13 cellular contexts compared by ENCODE assay signal in the genomic region with DNA sequence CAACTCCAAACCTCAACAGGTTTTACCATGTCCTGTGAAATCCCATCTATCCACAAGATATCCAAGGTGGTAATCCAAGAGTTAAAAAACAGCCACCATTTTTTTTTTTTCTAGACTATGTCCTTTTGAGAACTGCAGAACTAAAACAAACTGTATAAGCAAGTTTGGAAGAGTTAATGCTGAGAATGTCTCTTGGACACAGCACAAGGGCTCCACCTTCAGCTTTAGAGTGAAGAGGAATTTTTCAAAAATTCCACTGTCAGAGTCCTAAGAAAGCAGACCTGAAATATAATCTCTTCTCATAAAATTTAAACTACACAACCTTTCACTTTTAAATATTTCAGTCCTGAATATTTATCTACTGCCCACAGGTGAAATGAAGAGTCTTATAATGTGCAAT.
DNase-seq lines count a peak whose midpoint lies in the region; ATAC-seq, FAIRE-seq and TF ChIP-seq lines count a peak whose summit lies in the region.
"Had no signal": no experiment of that assay in that cellular context is flagged by ENCODE, and none has a peak within 500 bp of the region (broad histone marks: within the 10 kb centered on the region; RNA-seq: fewer than 3 reads in every experiment).

No MANE protein-coding gene starts in this region.

- H3K27ac ChIP-seq in heart left ventricle (no peak overlapping the region), tibial nerve (no peak overlapping the region), SJCRH30 (no peak overlapping the region)
- H3K27ac ChIP-seq: epithelial cell of prostate, thyroid gland had no signal

- peaks cover 0 to 3% (median 0%) of the 10 kb centered on the region in 9 donors for H3K27me3 ChIP-seq in heart left ventricle
- no peaks in the 10 kb centered on the region for H3K27me3 ChIP-seq in tibial nerve
- H3K27me3 ChIP-seq in SJCRH30 = no peaks in the 10 kb centered on the region; the same call in 1 of the 2 replicates
- H3K27me3 ChIP-seq: thyroid gland had no signal

- no peaks in the 10 kb centered on the region for H3K27me3 Mint-ChIP-seq in T-helper 2 cell treated with Interferon-gamma antibody and Interleukin-4, amounts not matched to agents 5 μg/mL and 100 μg/mL, for 36 hours (ENCODE audit: low read depth)
- H3K27me3 Mint-ChIP-seq: activated CD8-positive, alpha-beta T cell treated with anti-CD3 and anti-CD28 coated beads for 36 hours had no signal

- H3K4me3 Mint-ChIP-seq in T-helper 2 cell treated with Interferon-gamma antibody and Interleukin-4, amounts not matched to agents 5 μg/mL and 100 μg/mL, for 36 hours = no peak overlapping the region
- H3K4me3 Mint-ChIP-seq: activated CD8-positive, alpha-beta T cell treated with anti-CD3 and anti-CD28 coated beads for 36 hours had no signal

- TF ChIP-seq EP300 in tibial nerve (IDR thresholded peaks at IDR 0.05) = no peak

- no peak for TF ChIP-seq POLR2A in heart left ventricle (IDR thresholded peaks at IDR 0.05)
- no peak for TF ChIP-seq POLR2A in tibial nerve (IDR thresholded peaks at IDR 0.05)

- peak; percentile 85 for FAIRE-seq in A204.1 (lab: Jason Lieb, UNC)

- no peak overlapping the region for H3K27ac Mint-ChIP-seq in T-helper 2 cell treated with Interferon-gamma antibody and Interleukin-4, amounts not matched to agents 5 μg/mL and 100 μg/mL, for 36 hours
- H3K27ac Mint-ChIP-seq: activated CD8-positive, alpha-beta T cell treated with anti-CD3 and anti-CD28 coated beads for 36 hours had no signal

- no peaks in the 10 kb centered on the region for H3K4me1 ChIP-seq in heart left ventricle
- no peaks in the 10 kb centered on the region for H3K4me1 ChIP-seq in tibial nerve
- no peaks in the 10 kb centered on the region for H3K4me1 ChIP-seq in SJCRH30
- H3K4me1 ChIP-seq: thyroid gland had no signal

- H3K36me3 Mint-ChIP-seq in T-helper 2 cell treated with Interferon-gamma antibody and Interleukin-4, amounts not matched to agents 5 μg/mL and 100 μg/mL, for 36 hours (ENCODE audit: low read depth) = no peaks in the 10 kb centered on the region

- H3K4me3 ChIP-seq in fibroblast of the aortic adventitia (ENCODE audit: low read depth, low read length) (no peak overlapping the region), heart left ventricle (no peak overlapping the region), tibial nerve (no peak overlapping the region), SJCRH30 (no peak overlapping the region)
- H3K4me3 ChIP-seq: thyroid gland had no signal

- H3K9me3 ChIP-seq in heart left ventricle (peaks cover 0 to 7% (median 0%) of the 10 kb centered on the region in 12 donors), tibial nerve (no peaks in the 10 kb centered on the region), SJCRH30 (replicated peaks) (no peaks in the 10 kb centered on the region)
- H3K9me3 ChIP-seq: thyroid gland had no signal

- no peaks in the 10 kb centered on the region for H3K36me3 ChIP-seq in heart left ventricle
- no peaks in the 10 kb centered on the region for H3K36me3 ChIP-seq in tibial nerve
- H3K36me3 ChIP-seq in SJCRH30 = no peaks in the 10 kb centered on the region
- H3K36me3 ChIP-seq: thyroid gland had no signal

- ATAC-seq in GM21360 (IDR thresholded peaks at IDR 0.05; ENCODE audit: unreplicated experiment) (peak; percentile 83), heart left ventricle (no peak)
- ATAC-seq: activated CD8-positive, alpha-beta T cell treated with anti-CD3 and anti-CD28 coated beads for 36 hours had no signal

- TF ChIP-seq CTCF in fibroblast of the aortic adventitia (IDR thresholded peaks at IDR 0.05; ENCODE audit: insufficient read depth, low read length) = no peak
- TF ChIP-seq CTCF in heart left ventricle (IDR thresholded peaks at IDR 0.05) = peak in 1 of 12 donors; percentile 8
- TF ChIP-seq CTCF in tibial nerve (IDR thresholded peaks at IDR 0.05) = no peak

- no peaks in the 10 kb centered on the region for H3K4me1 Mint-ChIP-seq in T-helper 2 cell treated with Interferon-gamma antibody and Interleukin-4, amounts not matched to agents 5 μg/mL and 100 μg/mL, for 36 hours (ENCODE audit: low read depth)

- intact Hi-C loops in heart left ventricle (cut with DNase I) = no loop called here

- peak; percentile 65 for DNase-seq in OCI-M1 (lab: John Stamatoyannopoulos, UW)
- peak; percentile 2 for DNase-seq in fibroblast of the aortic adventitia (ENCODE audit: low read depth)
- no peak for DNase-seq in heart left ventricle
- no peak for DNase-seq in tibial nerve (ENCODE audit: low spot score in 2 of 2)
- no peak for DNase-seq in T-helper 2 cell treated with Interferon-gamma antibody and Interleukin-4, amounts not matched to agents 5 μg/mL and 100 μg/mL, for 36 hours (ENCODE audit: low spot score)
- no peak for DNase-seq in SJCRH30
- DNase-seq: activated CD8-positive, alpha-beta T cell treated with anti-CD3 and anti-CD28 coated beads for 36 hours; amniotic stem cell; occipital lobe; thyroid gland had no signal

- H3K9me3 Mint-ChIP-seq in T-helper 2 cell treated with Interferon-gamma antibody and Interleukin-4, amounts not matched to agents 5 μg/mL and 100 μg/mL, for 36 hours = no peaks in the 10 kb centered on the region
- H3K9me3 Mint-ChIP-seq: activated CD8-positive, alpha-beta T cell treated with anti-CD3 and anti-CD28 coated beads for 36 hours had no signal

Comparison
In these comparisons a context has a peak if more than half of its experiments do, and no peak if none do; other contexts are left out.
1. DNase-seq: peak in OCI-M1 (single experiment) and fibroblast of the aortic adventitia (single experiment); none in heart left ventricle (0 of 5), tibial nerve (0 of 2), T-helper 2 cell treated with Interferon-gamma antibody and Interleukin-4, amounts not matched to agents 5 μg/mL and 100 μg/mL, for 36 hours (single experiment) and SJCRH30 (0 of 2).